8 cellular contexts compared by ENCODE assay signal in genomic region chr3:73848173-73848751, GRCh38.
DNase-seq lines count a peak whose midpoint lies in the region; ATAC-seq and TF ChIP-seq lines count a peak whose summit lies in the region.

No MANE protein-coding gene starts in this region.

- H3K27me3 Mint-ChIP-seq in CD14-positive monocyte (ENCODE audit: low read depth in 3 of 3) = peaks cover 0 to 6% (median 3%) of the 10 kb centered on the region in 3 donors

- TF ChIP-seq CTCF in CD14-positive monocyte (IDR thresholded peaks at IDR 0.05) (peak; percentile 20), astrocyte of the cerebellum (IDR thresholded peaks at IDR 0.05; ENCODE audit: low read depth, low read length, missing control alignments) (peak; percentile 74)

- peaks cover 0 to under 1% (median 0%) of the 10 kb centered on the region in 7 donors for H3K9me3 Mint-ChIP-seq in CD14-positive monocyte

- no peak overlapping the region for H3K4me3 Mint-ChIP-seq in CD14-positive monocyte

- ATAC-seq in GM19455 (IDR thresholded peaks at IDR 0.05; ENCODE audit: unreplicated experiment) = no peak
- ATAC-seq in HG03460 (IDR thresholded peaks at IDR 0.05; ENCODE audit: unreplicated experiment) = no peak

- in situ Hi-C loops in astrocyte of the cerebellum (cut with HindIII; ENCODE audit: low sequenced_read_pairs) = loop anchor here (25.0 kb wide), 1 partner anchor 311 kb away; no protein-coding TSS in a partner anchor

- intact Hi-C loops in CD14-positive monocyte (cut with micrococcal nuclease) = no loop called here

- H3K4me1 Mint-ChIP-seq in CD14-positive monocyte = no peaks in the 10 kb centered on the region

- H3K4me3 ChIP-seq in astrocyte of the cerebellum (ENCODE audit: low read depth, low read length) = no peak overlapping the region

- no peak overlapping the region for H3K27ac Mint-ChIP-seq in CD14-positive monocyte

- DNase-seq in CD14-positive monocyte (ENCODE audit: low spot score) = no peak
- DNase-seq in M059J (ENCODE audit: low read depth) = peak; percentile 5
- DNase-seq in astrocyte of the cerebellum (ENCODE audit: low read depth) = peak; percentile 32
- DNase-seq in kidney tubule cell (ENCODE audit: low spot score) = peak; percentile 42
- DNase-seq in H4 (ENCODE audit: low spot score) = no peak
- DNase-seq in occipital lobe (lab: John Stamatoyannopoulos, UW) = no peak

- H3K36me3 Mint-ChIP-seq in CD14-positive monocyte = no peaks in the 10 kb centered on the region

Comparison
In these comparisons a context has a peak if more than half of its experiments do, and no peak if none do; other contexts are left out.
1. DNase-seq: peak in M059J (single experiment), astrocyte of the cerebellum (single experiment) and kidney tubule cell (single experiment); none in CD14-positive monocyte (single experiment), H4 (single experiment) and occipital lobe (single experiment).